In genomic region chr6:5121479-5121878, GRCh38 we compare ENCODE assay signal across 25 cellular contexts. TPM values are rescaled to one million over a fixed set of nuclear protein-coding genes. Genes with fewer than 3 reads are reported as not detected.
"Had no signal": no experiment of that assay in that cellular context is flagged by ENCODE, and none has a peak within 500 bp of the region (broad histone marks: within the 10 kb centered on the region; RNA-seq: fewer than 3 reads in every experiment).

No MANE protein-coding gene starts in this region.

- DNase-seq: activated CD4-positive, alpha-beta memory T cell treated with anti-CD3 and anti-CD28 coated beads, Interleukin-2, amount 10 ng/mL, durations not matched to agents 7 days and 5 days; activated CD4-positive, alpha-beta T cell treated with anti-CD3 and anti-CD28 coated beads, Interleukin-2, amount 10 ng/mL, durations not matched to agents 7 days and 5 days; activated CD4-positive, CD25-positive, alpha-beta regulatory T cell treated with anti-CD3 and anti-CD28 coated beads, Interleukin-2, amount 50 U/mL, for 72 hours; activated CD8-positive, alpha-beta memory T cell treated with anti-CD3 and anti-CD28 coated beads, Interleukin-2, amount 50 U/mL, for 48 hours; activated gamma-delta T cell; activated naive CD4-positive, alpha-beta T cell treated with anti-CD3 and anti-CD28 coated beads, Interleukin-2, amount 10 ng/mL, durations not matched to agents 7 days and 5 days; activated naive CD8-positive, alpha-beta T cell treated with anti-CD3 and anti-CD28 coated beads, Interleukin-2, amount 10 ng/mL, durations not matched to agents 7 days and 5 days; activated T-cell treated with anti-CD3 and anti-CD28 coated beads, Interleukin-2, amount 50 U/mL, for 24 hours; amniotic stem cell; brain microvascular endothelial cell; endodermal cell; foreskin fibroblast; lower lobe of right lung; mesendoderm; mucosa of descending colon; stimulated activated CD4-positive, alpha-beta T cell treated with anti-CD3 and anti-CD28 coated beads, Interleukin-4, amount 100 ng/mL, for 1 hour; stimulated activated naive CD8-positive, alpha-beta T cell treated with anti-CD3 and anti-CD28 coated beads, Interleukin-15, Interleukin-2, amounts not matched to agents 100 U/mL and 50 U/mL, for 24 hours; T-helper 17 cell; T1000; testis; transverse colon; WERI-Rb-1 had no signal

- H3K9me3 ChIP-seq: lower lobe of right lung, mucosa of descending colon, neutrophil, testis, transverse colon had no signal

- H3K4me3 ChIP-seq: lower lobe of right lung, mucosa of descending colon, testis, transverse colon had no signal

- H3K4me1 ChIP-seq: lower lobe of right lung, testis, transverse colon had no signal

- ATAC-seq: esophagus mucosa; lower lobe of right lung; mucosa of descending colon; natural killer cell treated with Interleukin-12 subunit alpha and Interleukin-12 subunit beta and Interleukin-15 and Interleukin-18, amount 100 ng/mL, for 72 hours; stimulated activated naive CD8-positive, alpha-beta T cell treated with anti-CD3 and anti-CD28 coated beads, Interleukin-15, Interleukin-2, amounts not matched to agents 100 U/mL and 50 U/mL, for 24 hours; T-helper 17 cell had no signal

- H3K27me3 ChIP-seq: brain microvascular endothelial cell, neutrophil, testis, transverse colon had no signal

- H3K36me3 ChIP-seq: brain microvascular endothelial cell, lower lobe of right lung, neutrophil, transverse colon had no signal

- H3K27ac ChIP-seq: brain microvascular endothelial cell, lower lobe of right lung, neutrophil, testis, transverse colon, WERI-Rb-1 had no signal

RNA-seq across cellular contexts. Expression of gene PPP1R3G, which starts 36.3 kb away (rescaled TPM):
- total RNA-seq: endodermal cell, T-helper 17 cell had no signal
